ENCODE assay signal across 22 cellular contexts in genomic region chr13:113061796-113062425, GRCh38. TPM values are rescaled to one million over a fixed set of nuclear protein-coding genes. Genes with fewer than 3 reads are reported as not detected.
"Had no signal": no experiment of that assay in that cellular context is flagged by ENCODE, and none has a peak within 500 bp of the region (broad histone marks: within the 10 kb centered on the region; RNA-seq: fewer than 3 reads in every experiment).

No MANE protein-coding gene starts in this region.

- H3K27ac ChIP-seq: adrenal gland, colonic mucosa, esophagus muscularis mucosa, neural progenitor cell, pancreas, thoracic aorta, uterus had no signal

- H3K27me3 ChIP-seq: adrenal gland, colonic mucosa, neural progenitor cell, pancreas, uterus had no signal

- H3K4me1 ChIP-seq: adrenal gland, colonic mucosa, esophagus muscularis mucosa, neural progenitor cell, pancreas, uterus had no signal

- H3K4me3 ChIP-seq: adrenal gland, colonic mucosa, esophagus muscularis mucosa, neural progenitor cell, pancreas, thoracic aorta, uterus had no signal

- H3K4me3 Mint-ChIP-seq: activated CD4-positive, alpha-beta T cell treated with anti-CD3 and anti-CD28 coated beads, Interleukin-2, amount 10 ng/mL, durations not matched to agents 24 days and 14 days; activated CD8-positive, alpha-beta T cell treated with anti-CD3 and anti-CD28 coated beads, Interleukin-2, amount 10 ng/mL, durations not matched to agents 7 days and 5 days; activated naive CD4-positive, alpha-beta T cell treated with anti-CD3 and anti-CD28 coated beads, Interleukin-2, amount 50 U/mL, for 24 hours; naive B cell; neural progenitor cell; T-helper 2 cell treated with Interferon-gamma antibody and Interleukin-4, amounts not matched to agents 5 μg/mL and 100 μg/mL, for 36 hours had no signal

- H3K27me3 Mint-ChIP-seq: activated CD4-positive, alpha-beta T cell treated with anti-CD3 and anti-CD28 coated beads, Interleukin-2, amount 10 ng/mL, durations not matched to agents 24 days and 14 days; activated naive CD4-positive, alpha-beta T cell treated with anti-CD3 and anti-CD28 coated beads, Interleukin-2, amount 50 U/mL, for 24 hours; naive B cell had no signal

- H3K36me3 ChIP-seq: adrenal gland, colonic mucosa, neural progenitor cell, pancreas, thoracic aorta, uterus had no signal

- H3K27ac Mint-ChIP-seq: activated CD4-positive, alpha-beta T cell treated with anti-CD3 and anti-CD28 coated beads, Interleukin-2, amount 10 ng/mL, durations not matched to agents 24 days and 14 days; activated CD8-positive, alpha-beta T cell treated with anti-CD3 and anti-CD28 coated beads, Interleukin-2, amount 10 ng/mL, durations not matched to agents 7 days and 5 days; activated naive CD4-positive, alpha-beta T cell treated with anti-CD3 and anti-CD28 coated beads, Interleukin-2, amount 50 U/mL, for 24 hours; naive B cell; neural progenitor cell; T-helper 2 cell treated with Interferon-gamma antibody and Interleukin-4, amounts not matched to agents 5 μg/mL and 100 μg/mL, for 36 hours had no signal

- H3K9me3 ChIP-seq: adrenal gland, colonic mucosa, pancreas, thoracic aorta, uterus had no signal

- H3K4me1 Mint-ChIP-seq: activated CD4-positive, alpha-beta T cell treated with anti-CD3 and anti-CD28 coated beads, Interleukin-2, amount 10 ng/mL, durations not matched to agents 24 days and 14 days; activated naive CD4-positive, alpha-beta T cell treated with anti-CD3 and anti-CD28 coated beads, Interleukin-2, amount 50 U/mL, for 24 hours; naive B cell had no signal

- DNase-seq: activated CD4-positive, alpha-beta T cell treated with anti-CD3 and anti-CD28 coated beads, Interleukin-2, amount 10 ng/mL, durations not matched to agents 24 days and 14 days; activated CD4-positive, CD25-positive, alpha-beta regulatory T cell; activated CD8-positive, alpha-beta memory T cell treated with anti-CD3 and anti-CD28 coated beads, Interleukin-2, amount 50 U/mL, for 4 hours; activated CD8-positive, alpha-beta T cell treated with anti-CD3 and anti-CD28 coated beads, Interleukin-2, amount 10 ng/mL, durations not matched to agents 7 days and 5 days; activated effector memory CD4-positive, alpha-beta T cell treated with anti-CD3 and anti-CD28 coated beads, Interleukin-2, amount 50 U/mL, for 16 hours; activated T-cell treated with anti-CD3 and anti-CD28 coated beads, Interleukin-2, amount 50 U/mL, for 48 hours; adrenal gland; colonic mucosa; mammary epithelial cell; naive B cell; retina; stimulated activated CD4-positive, alpha-beta T cell treated with anti-CD3 and anti-CD28 coated beads, Interleukin-4, amount 100 ng/mL, for 4 hours; stimulated activated CD8-positive, alpha-beta memory T cell treated with anti-CD3 and anti-CD28 coated beads, Interleukin-4, amount 100 ng/mL, for 48 hours; stimulated activated naive CD4-positive, alpha-beta T cell treated with Interleukin-2 at 50 U/mL for 16 hours; SW 1271; uterus had no signal

- H3K9me3 Mint-ChIP-seq: activated CD4-positive, alpha-beta T cell treated with anti-CD3 and anti-CD28 coated beads, Interleukin-2, amount 10 ng/mL, durations not matched to agents 24 days and 14 days; activated naive CD4-positive, alpha-beta T cell treated with anti-CD3 and anti-CD28 coated beads, Interleukin-2, amount 50 U/mL, for 24 hours; neural progenitor cell; T-helper 2 cell treated with Interferon-gamma antibody and Interleukin-4, amounts not matched to agents 5 μg/mL and 100 μg/mL, for 36 hours had no signal

- ATAC-seq: activated CD8-positive, alpha-beta T cell treated with anti-CD3 and anti-CD28 coated beads, Interleukin-2, amount 10 ng/mL, durations not matched to agents 7 days and 5 days; pancreas had no signal

RNA-seq across cellular contexts. Expression of gene F7, which starts 43.7 kb away (rescaled TPM):
- total RNA-seq: activated CD4-positive, alpha-beta T cell treated with anti-CD3 and anti-CD28 coated beads, Interleukin-2, amount 10 ng/mL, durations not matched to agents 24 days and 14 days; activated CD8-positive, alpha-beta T cell treated with anti-CD3 and anti-CD28 coated beads, Interleukin-2, amount 10 ng/mL, durations not matched to agents 7 days and 5 days; mammary epithelial cell; thoracic aorta had no signal
